Comparison of ENCODE assay signal across 1 cellular context in the genomic region with DNA sequence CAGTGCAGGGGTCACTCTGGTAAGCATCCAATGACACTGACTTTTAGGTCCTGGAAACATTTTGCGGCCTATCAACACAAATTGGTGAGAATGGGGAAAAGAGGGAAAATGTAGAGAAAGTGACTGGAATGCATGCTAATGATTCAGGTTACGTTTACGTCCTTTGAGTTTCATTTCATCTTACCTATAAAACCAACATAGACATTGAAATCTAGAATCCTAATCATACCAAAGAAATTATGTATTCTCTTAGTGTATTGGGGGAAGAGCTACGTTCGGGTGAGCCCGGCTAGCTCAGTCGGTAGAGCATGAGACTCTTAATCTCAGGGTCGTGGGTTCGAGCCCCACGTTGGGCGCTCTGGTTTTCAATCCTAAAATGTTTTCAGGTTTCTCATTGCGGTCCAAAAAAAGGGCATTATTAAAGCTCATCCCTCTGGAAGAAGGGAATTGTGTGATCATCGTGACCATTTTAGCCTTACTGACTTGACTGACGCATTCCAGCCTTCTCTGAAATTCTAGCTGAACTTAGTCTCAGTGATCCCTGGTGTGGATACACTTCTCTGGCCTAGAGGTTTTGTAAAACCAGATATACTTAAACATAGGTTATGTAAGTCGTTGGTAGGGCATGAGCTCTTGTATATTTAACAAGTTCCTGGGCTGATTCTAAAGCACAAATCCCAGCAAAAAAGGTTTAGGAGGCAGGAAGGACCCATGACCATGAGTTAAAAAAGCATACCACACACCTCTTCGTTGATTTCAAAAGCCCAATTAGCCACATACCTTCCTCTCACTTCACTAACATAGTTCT.
A peak's percentile ranks its signal among the peaks of the same experiment; 100 is the strongest.
TF ChIP-seq lines count a peak whose summit lies in the region.

No MANE protein-coding gene starts in this region.

TF ChIP-seq in K562, 482 proteins besides CTCF, POLR2A, EP300 and RAD21 (continued from another document and continues in another):
- no peak for TF ChIP-seq SIN3A (IDR thresholded peaks at IDR 0.05; ENCODE audit: borderline replicate concordance in 2 of 2, control insufficient read depth in 1 of 2, low read depth in 2 of 2, low read length in 2 of 2)
- peak; percentile 17; the same call in 1 of the 2 replicates for TF ChIP-seq EP400 (IDR thresholded peaks at IDR 0.05)
- TF ChIP-seq, protein P1, sequence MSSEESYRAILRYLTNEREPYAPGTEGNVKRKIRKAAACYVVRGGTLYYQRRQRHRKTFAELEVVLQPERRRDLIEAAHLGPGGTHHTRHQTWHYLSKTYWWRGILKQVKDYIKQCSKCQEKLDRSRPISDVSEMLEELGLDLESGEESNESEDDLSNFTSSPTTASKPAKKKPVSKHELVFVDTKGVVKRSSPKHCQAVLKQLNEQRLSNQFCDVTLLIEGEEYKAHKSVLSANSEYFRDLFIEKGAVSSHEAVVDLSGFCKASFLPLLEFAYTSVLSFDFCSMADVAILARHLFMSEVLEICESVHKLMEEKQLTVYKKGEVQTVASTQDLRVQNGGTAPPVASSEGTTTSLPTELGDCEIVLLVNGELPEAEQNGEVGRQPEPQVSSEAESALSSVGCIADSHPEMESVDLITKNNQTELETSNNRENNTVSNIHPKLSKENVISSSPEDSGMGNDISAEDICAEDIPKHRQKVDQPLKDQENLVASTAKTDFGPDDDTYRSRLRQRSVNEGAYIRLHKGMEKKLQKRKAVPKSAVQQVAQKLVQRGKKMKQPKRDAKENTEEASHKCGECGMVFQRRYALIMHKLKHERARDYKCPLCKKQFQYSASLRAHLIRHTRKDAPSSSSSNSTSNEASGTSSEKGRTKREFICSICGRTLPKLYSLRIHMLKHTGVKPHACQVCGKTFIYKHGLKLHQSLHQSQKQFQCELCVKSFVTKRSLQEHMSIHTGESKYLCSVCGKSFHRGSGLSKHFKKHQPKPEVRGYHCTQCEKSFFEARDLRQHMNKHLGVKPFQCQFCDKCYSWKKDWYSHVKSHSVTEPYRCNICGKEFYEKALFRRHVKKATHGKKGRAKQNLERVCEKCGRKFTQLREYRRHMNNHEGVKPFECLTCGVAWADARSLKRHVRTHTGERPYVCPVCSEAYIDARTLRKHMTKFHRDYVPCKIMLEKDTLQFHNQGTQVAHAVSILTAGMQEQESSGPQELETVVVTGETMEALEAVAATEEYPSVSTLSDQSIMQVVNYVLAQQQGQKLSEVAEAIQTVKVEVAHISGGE (CRISPR knock-in tag; IDR thresholded peaks at IDR 0.05): no peak
- TF ChIP-seq ZBTB8A (IDR thresholded peaks at IDR 0.05; ENCODE audit: partially characterized antibody): peak; percentile 85
- TF ChIP-seq, protein P2, sequence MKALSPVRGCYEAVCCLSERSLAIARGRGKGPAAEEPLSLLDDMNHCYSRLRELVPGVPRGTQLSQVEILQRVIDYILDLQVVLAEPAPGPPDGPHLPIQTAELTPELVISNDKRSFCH (CRISPR knock-in tag; IDR thresholded peaks at IDR 0.05): no peak
- TF ChIP-seq, protein P2 (tag; IDR thresholded peaks at IDR 0.05): peak; percentile 83; the same call in 1 of the 2 replicates
- TF ChIP-seq, protein P3, sequence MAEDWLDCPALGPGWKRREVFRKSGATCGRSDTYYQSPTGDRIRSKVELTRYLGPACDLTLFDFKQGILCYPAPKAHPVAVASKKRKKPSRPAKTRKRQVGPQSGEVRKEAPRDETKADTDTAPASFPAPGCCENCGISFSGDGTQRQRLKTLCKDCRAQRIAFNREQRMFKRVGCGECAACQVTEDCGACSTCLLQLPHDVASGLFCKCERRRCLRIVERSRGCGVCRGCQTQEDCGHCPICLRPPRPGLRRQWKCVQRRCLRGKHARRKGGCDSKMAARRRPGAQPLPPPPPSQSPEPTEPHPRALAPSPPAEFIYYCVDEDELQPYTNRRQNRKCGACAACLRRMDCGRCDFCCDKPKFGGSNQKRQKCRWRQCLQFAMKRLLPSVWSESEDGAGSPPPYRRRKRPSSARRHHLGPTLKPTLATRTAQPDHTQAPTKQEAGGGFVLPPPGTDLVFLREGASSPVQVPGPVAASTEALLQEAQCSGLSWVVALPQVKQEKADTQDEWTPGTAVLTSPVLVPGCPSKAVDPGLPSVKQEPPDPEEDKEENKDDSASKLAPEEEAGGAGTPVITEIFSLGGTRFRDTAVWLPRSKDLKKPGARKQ (CRISPR knock-in tag; IDR thresholded peaks at IDR 0.05): no peak
- TF ChIP-seq SAFB2 (IDR thresholded peaks at IDR 0.05; ENCODE audit: borderline replicate concordance, low read depth, low read length, severe bottlenecking): no peak
- peak; percentile 7 to 65; a peak in 2 of 4 replicates for TF ChIP-seq KDM1A (IDR thresholded peaks at IDR 0.05)
- TF ChIP-seq ARID1B (IDR thresholded peaks at IDR 0.05): peak; percentile 17; the same call in 1 of the 2 replicates
- TF ChIP-seq ZKSCAN3 (CRISPR knock-in tag; IDR thresholded peaks at IDR 0.05): no peak
- no peak for TF ChIP-seq ESRRB (CRISPR knock-in tag; IDR thresholded peaks at IDR 0.05; ENCODE audit: borderline replicate concordance)
- no peak for TF ChIP-seq ZNF23 (CRISPR knock-in tag; IDR thresholded peaks at IDR 0.05)
- TF ChIP-seq STAG1 (CRISPR knock-in tag; IDR thresholded peaks at IDR 0.05; ENCODE audit: borderline replicate concordance): no peak
- TF ChIP-seq, protein P4, sequence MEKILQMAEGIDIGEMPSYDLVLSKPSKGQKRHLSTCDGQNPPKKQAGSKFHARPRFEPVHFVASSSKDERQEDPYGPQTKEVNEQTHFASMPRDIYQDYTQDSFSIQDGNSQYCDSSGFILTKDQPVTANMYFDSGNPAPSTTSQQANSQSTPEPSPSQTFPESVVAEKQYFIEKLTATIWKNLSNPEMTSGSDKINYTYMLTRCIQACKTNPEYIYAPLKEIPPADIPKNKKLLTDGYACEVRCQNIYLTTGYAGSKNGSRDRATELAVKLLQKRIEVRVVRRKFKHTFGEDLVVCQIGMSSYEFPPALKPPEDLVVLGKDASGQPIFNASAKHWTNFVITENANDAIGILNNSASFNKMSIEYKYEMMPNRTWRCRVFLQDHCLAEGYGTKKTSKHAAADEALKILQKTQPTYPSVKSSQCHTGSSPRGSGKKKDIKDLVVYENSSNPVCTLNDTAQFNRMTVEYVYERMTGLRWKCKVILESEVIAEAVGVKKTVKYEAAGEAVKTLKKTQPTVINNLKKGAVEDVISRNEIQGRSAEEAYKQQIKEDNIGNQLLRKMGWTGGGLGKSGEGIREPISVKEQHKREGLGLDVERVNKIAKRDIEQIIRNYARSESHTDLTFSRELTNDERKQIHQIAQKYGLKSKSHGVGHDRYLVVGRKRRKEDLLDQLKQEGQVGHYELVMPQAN (IDR thresholded peaks at IDR 0.05; ENCODE audit: borderline replicate concordance): peak; percentile 34; the same call in 1 of the 2 replicates
- TF ChIP-seq ZNF444 (CRISPR knock-in tag; IDR thresholded peaks at IDR 0.05): no peak
- no peak for TF ChIP-seq NR2C2 (CRISPR knock-in tag; IDR thresholded peaks at IDR 0.05)
- 0 out of 2 replicates have a peak, but pooled peaks have one; percentile 26 for TF ChIP-seq NR2C2 (tag; IDR thresholded peaks at IDR 0.05)
- no peak; the same call in 1 of the 2 replicates for TF ChIP-seq LARP7 (IDR thresholded peaks at IDR 0.05)
- TF ChIP-seq SMAD3 (CRISPR knock-in tag; conservative IDR thresholded peaks at IDR 0.05): no peak
- TF ChIP-seq NR4A1 (CRISPR knock-in tag; IDR thresholded peaks at IDR 0.05): no peak
- no peak for TF ChIP-seq NR4A1 (tag; IDR thresholded peaks at IDR 0.05)
- TF ChIP-seq TEAD4 (IDR thresholded peaks at IDR 0.05; ENCODE audit: low read length): peak; percentile 94
- TF ChIP-seq TEAD4 (CRISPR knock-in tag; IDR thresholded peaks at IDR 0.05; ENCODE audit: borderline replicate concordance): no peak
- TF ChIP-seq NR2C1 (IDR thresholded peaks at IDR 0.05): peak; percentile 18; the same call in 1 of the 2 replicates
- no peak for TF ChIP-seq NR2C1 (tag; IDR thresholded peaks at IDR 0.05)
- no peak for TF ChIP-seq ZNF785 (CRISPR knock-in tag; IDR thresholded peaks at IDR 0.05)
- no peak for TF ChIP-seq GTF2E2 (tag; IDR thresholded peaks at IDR 0.05)
- TF ChIP-seq, protein P5, sequence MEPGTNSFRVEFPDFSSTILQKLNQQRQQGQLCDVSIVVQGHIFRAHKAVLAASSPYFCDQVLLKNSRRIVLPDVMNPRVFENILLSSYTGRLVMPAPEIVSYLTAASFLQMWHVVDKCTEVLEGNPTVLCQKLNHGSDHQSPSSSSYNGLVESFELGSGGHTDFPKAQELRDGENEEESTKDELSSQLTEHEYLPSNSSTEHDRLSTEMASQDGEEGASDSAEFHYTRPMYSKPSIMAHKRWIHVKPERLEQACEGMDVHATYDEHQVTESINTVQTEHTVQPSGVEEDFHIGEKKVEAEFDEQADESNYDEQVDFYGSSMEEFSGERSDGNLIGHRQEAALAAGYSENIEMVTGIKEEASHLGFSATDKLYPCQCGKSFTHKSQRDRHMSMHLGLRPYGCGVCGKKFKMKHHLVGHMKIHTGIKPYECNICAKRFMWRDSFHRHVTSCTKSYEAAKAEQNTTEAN (CRISPR knock-in tag; IDR thresholded peaks at IDR 0.05): peak; percentile 89; the same call in 1 of the 2 replicates
- TF ChIP-seq SMAD2 (IDR thresholded peaks at IDR 0.05; ENCODE audit: low read depth, low read length): no peak
- TF ChIP-seq CHD1 (IDR thresholded peaks at IDR 0.05; ENCODE audit: low read length): no peak
- TF ChIP-seq ERF (CRISPR knock-in tag; IDR thresholded peaks at IDR 0.05): no peak
- TF ChIP-seq TOE1 (IDR thresholded peaks at IDR 0.05; ENCODE audit: borderline replicate concordance): peak; percentile 69
- no peak for TF ChIP-seq TOE1 (CRISPR knock-in tag; IDR thresholded peaks at IDR 0.05; ENCODE audit: borderline replicate concordance, low read depth)
- no peak for TF ChIP-seq SPI1 (IDR thresholded peaks at IDR 0.05; ENCODE audit: borderline replicate concordance, low read depth, low read length)
- no peak for TF ChIP-seq ZNF239 (CRISPR knock-in tag; IDR thresholded peaks at IDR 0.05)
- TF ChIP-seq, protein P6, sequence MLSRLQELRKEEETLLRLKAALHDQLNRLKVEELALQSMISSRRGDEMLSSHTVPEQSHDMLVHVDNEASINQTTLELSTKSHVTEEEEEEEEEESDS (CRISPR knock-in tag; IDR thresholded peaks at IDR 0.05): no peak
- TF ChIP-seq, protein P7, sequence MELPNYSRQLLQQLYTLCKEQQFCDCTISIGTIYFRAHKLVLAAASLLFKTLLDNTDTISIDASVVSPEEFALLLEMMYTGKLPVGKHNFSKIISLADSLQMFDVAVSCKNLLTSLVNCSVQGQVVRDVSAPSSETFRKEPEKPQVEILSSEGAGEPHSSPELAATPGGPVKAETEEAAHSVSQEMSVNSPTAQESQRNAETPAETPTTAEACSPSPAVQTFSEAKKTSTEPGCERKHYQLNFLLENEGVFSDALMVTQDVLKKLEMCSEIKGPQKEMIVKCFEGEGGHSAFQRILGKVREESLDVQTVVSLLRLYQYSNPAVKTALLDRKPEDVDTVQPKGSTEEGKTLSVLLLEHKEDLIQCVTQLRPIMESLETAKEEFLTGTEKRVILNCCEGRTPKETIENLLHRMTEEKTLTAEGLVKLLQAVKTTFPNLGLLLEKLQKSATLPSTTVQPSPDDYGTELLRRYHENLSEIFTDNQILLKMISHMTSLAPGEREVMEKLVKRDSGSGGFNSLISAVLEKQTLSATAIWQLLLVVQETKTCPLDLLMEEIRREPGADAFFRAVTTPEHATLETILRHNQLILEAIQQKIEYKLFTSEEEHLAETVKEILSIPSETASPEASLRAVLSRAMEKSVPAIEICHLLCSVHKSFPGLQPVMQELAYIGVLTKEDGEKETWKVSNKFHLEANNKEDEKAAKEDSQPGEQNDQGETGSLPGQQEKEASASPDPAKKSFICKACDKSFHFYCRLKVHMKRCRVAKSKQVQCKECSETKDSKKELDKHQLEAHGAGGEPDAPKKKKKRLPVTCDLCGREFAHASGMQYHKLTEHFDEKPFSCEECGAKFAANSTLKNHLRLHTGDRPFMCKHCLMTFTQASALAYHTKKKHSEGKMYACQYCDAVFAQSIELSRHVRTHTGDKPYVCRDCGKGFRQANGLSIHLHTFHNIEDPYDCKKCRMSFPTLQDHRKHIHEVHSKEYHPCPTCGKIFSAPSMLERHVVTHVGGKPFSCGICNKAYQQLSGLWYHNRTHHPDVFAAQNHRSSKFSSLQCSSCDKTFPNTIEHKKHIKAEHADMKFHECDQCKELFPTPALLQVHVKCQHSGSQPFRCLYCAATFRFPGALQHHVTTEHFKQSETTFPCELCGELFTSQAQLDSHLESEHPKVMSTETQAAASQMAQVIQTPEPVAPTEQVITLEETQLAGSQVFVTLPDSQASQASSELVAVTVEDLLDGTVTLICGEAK (IDR thresholded peaks at IDR 0.05): peak; percentile 84
- TF ChIP-seq, protein P7 (CRISPR knock-in tag; IDR thresholded peaks at IDR 0.05): no peak
- no peak; the same call in 1 of the 2 replicates for TF ChIP-seq FOXM1 (IDR thresholded peaks at IDR 0.05; ENCODE audit: low read depth)
- TF ChIP-seq FOXM1 (CRISPR knock-in tag; IDR thresholded peaks at IDR 0.05; ENCODE audit: low read depth): no peak; the same call in 1 of the 2 replicates
